Comparison of ENCODE assay signal across 8 cellular contexts in the genomic region with DNA sequence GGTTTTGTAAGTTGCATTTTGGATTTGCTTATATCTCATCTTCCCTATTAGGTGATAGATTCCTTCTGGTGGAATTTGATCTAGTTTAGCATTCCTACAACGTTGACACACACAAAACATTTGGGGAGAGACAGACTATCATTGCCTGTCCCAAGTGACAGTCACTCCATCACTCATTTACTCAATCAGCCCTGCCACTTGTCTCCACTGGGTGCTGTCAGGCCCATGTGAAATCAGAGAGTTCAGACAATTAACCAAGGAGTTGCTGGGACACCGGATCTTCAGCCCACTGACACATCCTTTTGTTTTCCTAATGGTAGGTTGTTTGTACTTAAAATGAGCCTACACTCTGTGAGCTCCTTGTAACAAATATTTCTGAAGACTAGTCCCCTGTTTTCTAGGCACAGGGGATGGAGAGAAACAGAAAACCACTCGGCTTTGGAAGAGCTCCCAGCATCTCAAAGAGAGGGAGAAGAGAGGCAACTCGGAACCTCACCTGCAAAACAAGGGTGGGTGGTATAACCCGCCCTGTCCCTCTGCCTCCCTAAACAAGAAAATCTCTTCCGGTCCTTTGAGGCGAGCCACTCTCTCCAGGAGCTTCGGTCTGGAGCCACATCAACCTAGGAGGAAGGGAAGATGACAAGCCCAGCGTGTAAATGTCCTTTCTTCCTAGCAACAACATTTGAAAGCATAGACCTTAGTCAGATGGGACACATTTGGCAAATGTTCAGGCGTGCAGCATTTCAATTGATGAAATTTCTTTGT.
DNase-seq lines count a peak whose midpoint lies in the region; ATAC-seq and TF ChIP-seq lines count a peak whose summit lies in the region.

No MANE protein-coding gene starts in this region.

- peak overlapping the region; percentile 83 to 87 (median 85) for H3K4me3 Mint-ChIP-seq in brain
- H3K4me3 Mint-ChIP-seq in mesothelial cell of epicardium, result peak overlapping the region; percentile 68

- H3K27ac Mint-ChIP-seq in brain, result peak overlapping the region; percentile 53 to 99 (median 95)
- H3K27ac Mint-ChIP-seq in mesothelial cell of epicardium, result no peak overlapping the region

- no peaks in the 10 kb centered on the region for H3K36me3 Mint-ChIP-seq in brain
- no peaks in the 10 kb centered on the region for H3K36me3 Mint-ChIP-seq in mesothelial cell of epicardium

- no peaks in the 10 kb centered on the region for H3K9me2 ChIP-seq in PC-9 (ENCODE audit: insufficient read depth)

- H3K4me2 ChIP-seq in PC-9, result no peak overlapping the region

- POLR2A ChIA-PET in PC-9 (lab: Charles Lee; ENCODE audit: unreplicated experiment), result no interaction called here

- no peak overlapping the region for H3K4me3 ChIP-seq in PC-9

- no peaks in the 10 kb centered on the region for H3K27me3 Mint-ChIP-seq in brain
- H3K27me3 Mint-ChIP-seq in mesothelial cell of epicardium (ENCODE audit: low read depth), result peaks cover 27% of the 10 kb centered on the region

- ATAC-seq in HG02610 (IDR thresholded peaks at IDR 0.05; ENCODE audit: unreplicated experiment), result peak; percentile 17
- ATAC-seq in GM18517 (IDR thresholded peaks at IDR 0.05; ENCODE audit: unreplicated experiment), result no peak
- ATAC-seq in HG03521 (IDR thresholded peaks at IDR 0.05; ENCODE audit: unreplicated experiment), result no peak

- no peaks in the 10 kb centered on the region for H3K36me3 ChIP-seq in PC-9 (ENCODE audit: low read depth)

- no TSS peak for BruUV-seq in PC-9 (replicated peaks; lab: Mats Ljungman, UMichigan)

- no peaks in the 10 kb centered on the region for H3K4me1 ChIP-seq in PC-9 (replicated peaks; ENCODE audit: insufficient read depth)

- H3K4me1 Mint-ChIP-seq in brain, result peaks cover 58% of the 10 kb centered on the region
- peaks cover 9% of the 10 kb centered on the region for H3K4me1 Mint-ChIP-seq in mesothelial cell of epicardium

- CTCF ChIA-PET in PC-9 (lab: Charles Lee), result no interaction called here

- H3K9me3 ChIP-seq in PC-9 (ENCODE audit: insufficient read depth, low read depth), result no peaks in the 10 kb centered on the region

- H3K27me3 ChIP-seq in PC-9 (ENCODE audit: insufficient read depth, low read depth), result peaks cover 3% of the 10 kb centered on the region; the same call in 1 of the 2 replicates

- DNase-seq in Ammon's horn (ENCODE audit: low spot score) (peak; percentile 16), mesothelial cell of epicardium (ENCODE audit: low spot score in 2 of 2, unreplicated experiment in 2 of 2) (no peak), NCI-H187 treated with DMSO at 0.1 percent for 48 hours (lab: John Stamatoyannopoulos, UW) (no peak), PC-9 (no peak)

- intact Hi-C loops in PC-9 (cut with micrococcal nuclease; ENCODE audit: unreplicated experiment), result no loop called here

- no peaks in the 10 kb centered on the region for H3F3A ChIP-seq in PC-9 (ENCODE audit: insufficient read depth, low read depth)

- H3K79me2 ChIP-seq in PC-9 (ENCODE audit: low read depth), result no peaks in the 10 kb centered on the region

- TF ChIP-seq CTCF in brain (conservative IDR thresholded peaks at IDR 0.05) (no peak), mesothelial cell of epicardium (IDR thresholded peaks at IDR 0.05; ENCODE audit: unreplicated experiment) (no peak), PC-9 (conservative IDR thresholded peaks at IDR 0.05) (no peak)

- H3K27ac ChIP-seq in PC-9, result no peak overlapping the region

- H4K20me1 ChIP-seq in PC-9 (ENCODE audit: insufficient read depth), result no peaks in the 10 kb centered on the region

- H3K9me3 Mint-ChIP-seq in brain (no peaks in the 10 kb centered on the region), mesothelial cell of epicardium (no peaks in the 10 kb centered on the region)

- H2AFZ ChIP-seq in PC-9, result no peak overlapping the region
